Comparison of ENCODE assay signal across 8 cellular contexts in the genomic region with DNA sequence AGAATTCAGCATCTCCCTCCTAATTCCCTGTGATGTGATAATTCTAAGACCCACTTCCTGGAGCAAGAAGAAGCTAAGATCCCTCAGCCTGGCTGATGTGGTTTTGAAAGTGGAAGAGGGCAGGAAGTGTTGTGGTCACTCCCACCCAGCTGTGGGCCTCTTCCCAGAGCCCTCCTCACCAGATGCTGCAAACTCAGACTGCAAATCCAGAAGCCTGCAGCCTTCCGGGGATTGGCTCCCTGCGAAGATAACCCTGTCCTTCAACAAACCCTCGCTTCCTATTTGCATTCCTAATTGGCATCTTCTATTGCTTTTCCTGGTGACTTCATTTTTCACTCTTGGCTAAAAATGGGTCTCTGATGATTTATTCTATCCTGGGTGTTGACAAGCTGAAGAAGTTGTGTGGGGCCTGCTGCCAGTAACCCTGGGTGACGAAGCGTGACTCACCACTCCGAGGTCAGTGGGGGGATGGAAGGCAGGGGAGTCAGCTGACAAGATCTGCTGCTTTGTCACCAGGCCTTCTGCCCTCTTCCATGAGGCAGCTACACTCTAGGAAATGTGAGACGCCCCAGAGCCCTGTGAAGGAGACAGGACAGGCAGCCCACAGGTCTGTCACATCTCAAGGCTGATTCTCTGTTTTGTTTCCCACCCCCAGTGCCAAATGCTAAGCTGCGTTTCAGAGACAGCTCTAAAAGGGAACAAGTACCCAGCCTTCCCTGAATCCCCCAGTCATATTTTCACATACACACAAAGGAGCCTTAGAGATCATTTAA.
A peak's percentile ranks its signal among the peaks of the same experiment; 100 is the strongest.
DNase-seq lines count a peak whose midpoint lies in the region; ATAC-seq and TF ChIP-seq lines count a peak whose summit lies in the region.

No MANE protein-coding gene starts in this region.

- H3K27me3 Mint-ChIP-seq in CD8-positive, alpha-beta T cell (ENCODE audit: low read depth): peaks cover under 1% of the 10 kb centered on the region
- no peaks in the 10 kb centered on the region for H3K27me3 Mint-ChIP-seq in activated T-helper 2 cell treated with anti-CD3 and anti-CD28 coated beads, Interferon-gamma antibody, Interleukin-2, Interleukin-4, amounts not matched to agents 10 μg/mL and 5 μg/mL and 100 μg/mL, durations not matched to agents 14 hours and 24 hours and 36 hours (ENCODE audit: low read depth)
- H3K27me3 Mint-ChIP-seq in nephron progenitor cell (ENCODE audit: low read depth, poor library complexity): peaks cover 6% of the 10 kb centered on the region

- H3K9me3 ChIP-seq in CD8-positive, alpha-beta T cell (ENCODE audit: low read length): no peaks in the 10 kb centered on the region

- H3K4me3 Mint-ChIP-seq in CD8-positive, alpha-beta T cell: no peak overlapping the region
- peak overlapping the region; percentile 32 for H3K4me3 Mint-ChIP-seq in activated T-helper 2 cell treated with anti-CD3 and anti-CD28 coated beads, Interferon-gamma antibody, Interleukin-2, Interleukin-4, amounts not matched to agents 10 μg/mL and 5 μg/mL and 100 μg/mL, durations not matched to agents 14 hours and 24 hours and 36 hours (ENCODE audit: low read depth)
- peak overlapping the region; percentile 48 for H3K4me3 Mint-ChIP-seq in nephron progenitor cell

- H3K36me3 Mint-ChIP-seq in CD8-positive, alpha-beta T cell: no peaks in the 10 kb centered on the region
- H3K36me3 Mint-ChIP-seq in activated T-helper 2 cell treated with anti-CD3 and anti-CD28 coated beads, Interferon-gamma antibody, Interleukin-2, Interleukin-4, amounts not matched to agents 10 μg/mL and 5 μg/mL and 100 μg/mL, durations not matched to agents 14 hours and 24 hours and 36 hours (ENCODE audit: low read depth): no peaks in the 10 kb centered on the region
- H3K36me3 Mint-ChIP-seq in nephron progenitor cell (ENCODE audit: low read depth): peaks cover 32% of the 10 kb centered on the region

- H3K4me3 ChIP-seq in CD8-positive, alpha-beta T cell (ENCODE audit: low read depth, low read length): no peak overlapping the region

- POLR2A ChIA-PET in CD8-positive, alpha-beta T cell (lab: Charles Lee): interaction anchor here (0.6 kb wide), 1 partner anchor 353 kb away, joined by 3 read pairs; no protein-coding TSS in a partner anchor

- peak overlapping the region; percentile 83 for H3K27ac Mint-ChIP-seq in CD8-positive, alpha-beta T cell
- peak overlapping the region; percentile 96 for H3K27ac Mint-ChIP-seq in activated T-helper 2 cell treated with anti-CD3 and anti-CD28 coated beads, Interferon-gamma antibody, Interleukin-2, Interleukin-4, amounts not matched to agents 10 μg/mL and 5 μg/mL and 100 μg/mL, durations not matched to agents 14 hours and 24 hours and 36 hours
- peak overlapping the region; percentile 99 for H3K27ac Mint-ChIP-seq in nephron progenitor cell

- no peaks in the 10 kb centered on the region for H3K27me3 ChIP-seq in CD8-positive, alpha-beta T cell (ENCODE audit: insufficient read depth, low read length)

- CTCF ChIA-PET in CD8-positive, alpha-beta T cell (lab: Charles Lee): interaction anchor here (1.0 to 1.9 kb wide), 2 partner anchors 8 to 18 kb away, joined by 3 to 4 read pairs; no protein-coding TSS in a partner anchor

- H3K27ac ChIP-seq in CD8-positive, alpha-beta T cell (ENCODE audit: low read depth, low read length): peak overlapping the region; percentile 17

- H3K4me1 Mint-ChIP-seq in CD8-positive, alpha-beta T cell (ENCODE audit: low read depth): peaks cover 32% of the 10 kb centered on the region
- H3K4me1 Mint-ChIP-seq in activated T-helper 2 cell treated with anti-CD3 and anti-CD28 coated beads, Interferon-gamma antibody, Interleukin-2, Interleukin-4, amounts not matched to agents 10 μg/mL and 5 μg/mL and 100 μg/mL, durations not matched to agents 14 hours and 24 hours and 36 hours (ENCODE audit: low read depth): peaks cover 43% of the 10 kb centered on the region
- peaks cover 67% of the 10 kb centered on the region for H3K4me1 Mint-ChIP-seq in nephron progenitor cell

- intact Hi-C loops in CD8-positive, alpha-beta T cell (cut with DNase I, micrococcal nuclease): no loop called here
- intact Hi-C loops in activated T-helper 2 cell treated with anti-CD3 and anti-CD28 coated beads, Interferon-gamma antibody, Interleukin-2, Interleukin-4, amounts not matched to agents 10 μg/mL and 5 μg/mL and 100 μg/mL, durations not matched to agents 14 hours and 24 hours and 36 hours (cut with micrococcal nuclease): loop anchor here (1.0 to 2.0 kb wide), 3 partner anchors 27 to 213 kb away; no protein-coding TSS in a partner anchor

- TF ChIP-seq CTCF in CD8-positive, alpha-beta T cell (IDR thresholded peaks at IDR 0.05): no peak
- TF ChIP-seq CTCF in nephron progenitor cell (IDR thresholded peaks at IDR 0.05): no peak

- peak; percentile 46 to 84 (median 74) for DNase-seq in CD8-positive, alpha-beta T cell
- DNase-seq in KBM-7 (peak; percentile 100), RPMI8226 (peak; percentile 98), fibroblast of peridontal ligament (ENCODE audit: extremely low read depth) (peak; percentile 100), nephron progenitor cell (peak; percentile 77)
- DNase-seq in activated T-helper 2 cell treated with anti-CD3 and anti-CD28 coated beads, Interferon-gamma antibody, Interleukin-2, Interleukin-4, amounts not matched to agents 10 μg/mL and 5 μg/mL and 100 μg/mL, durations not matched to agents 14 hours and 24 hours and 36 hours (ENCODE audit: low spot score): peak; percentile 76
- DNase-seq in stimulated activated naive CD4-positive, alpha-beta T cell treated with Interleukin-2 at 50 U/mL for 16 hours (lab: John Stamatoyannopoulos, UW): peak; percentile 88

- H3K9me3 Mint-ChIP-seq in CD8-positive, alpha-beta T cell: peaks cover 2% of the 10 kb centered on the region
- peaks cover 15% of the 10 kb centered on the region for H3K9me3 Mint-ChIP-seq in activated T-helper 2 cell treated with anti-CD3 and anti-CD28 coated beads, Interferon-gamma antibody, Interleukin-2, Interleukin-4, amounts not matched to agents 10 μg/mL and 5 μg/mL and 100 μg/mL, durations not matched to agents 14 hours and 24 hours and 36 hours
- H3K9me3 Mint-ChIP-seq in nephron progenitor cell: peaks cover 39% of the 10 kb centered on the region

- in situ Hi-C loops in KBM-7 (cut with MboI; ENCODE audit: low pct_unique_long_range_greater_than_20kb, low sequenced_read_pairs): no loop called here

- ATAC-seq in CD8-positive, alpha-beta T cell: peak; percentile 95
- peak; percentile 77 for ATAC-seq in GM21526 (IDR thresholded peaks at IDR 0.05; ENCODE audit: low FRiP score, unreplicated experiment)

- H3K4me1 ChIP-seq in CD8-positive, alpha-beta T cell (ENCODE audit: insufficient read depth, low read length): peaks cover 23% of the 10 kb centered on the region

- no peaks in the 10 kb centered on the region for H3K36me3 ChIP-seq in CD8-positive, alpha-beta T cell (ENCODE audit: insufficient read depth, low read length)
